Comparison of ENCODE assay signal across 24 cellular contexts in the genomic region with DNA sequence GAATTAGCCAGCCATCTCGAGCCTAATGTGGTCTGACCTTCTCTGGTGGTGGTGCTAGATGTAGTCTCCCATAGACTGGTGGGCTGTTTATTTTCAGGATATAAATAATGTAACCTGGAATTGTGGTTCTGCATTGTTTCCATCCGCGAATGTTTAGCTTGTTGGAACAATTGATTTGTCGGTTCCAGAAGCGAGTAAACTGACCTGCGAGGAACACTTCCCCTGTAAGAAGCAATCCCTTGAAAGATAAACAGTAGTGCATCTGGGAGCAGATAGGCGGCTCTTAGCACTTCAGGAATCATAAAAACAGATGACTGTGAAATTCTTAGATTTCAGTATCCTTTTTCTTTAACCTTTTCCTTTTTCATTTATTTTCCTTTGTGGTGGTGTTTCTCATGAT.
"Had no signal": no experiment of that assay in that cellular context is flagged by ENCODE, and none has a peak within 500 bp of the region (broad histone marks: within the 10 kb centered on the region; RNA-seq: fewer than 3 reads in every experiment).

No MANE protein-coding gene starts in this region.

- H3K27ac Mint-ChIP-seq: activated naive CD8-positive, alpha-beta T cell; activated T-helper 2 cell treated with anti-CD3 and anti-CD28 coated beads, Interferon-gamma antibody, Interleukin-2, Interleukin-4, amounts not matched to agents 10 μg/mL and 5 μg/mL and 100 μg/mL, durations not matched to agents 14 hours and 24 hours and 36 hours; type B pancreatic cell had no signal

- H3K9me3 ChIP-seq: breast epithelium, pancreas, sigmoid colon, SJCRH30, testis had no signal

- H3K4me1 ChIP-seq: breast epithelium, SJCRH30 had no signal

- H3K27ac ChIP-seq: breast epithelium, pancreas, SJCRH30, testis had no signal

- H3K4me3 ChIP-seq: breast epithelium, lung, pancreas, sigmoid colon, SJCRH30, testis had no signal

- H3K27me3 Mint-ChIP-seq: activated naive CD8-positive, alpha-beta T cell; naive B cell; stimulated activated naive B cell treated with anti-CD40 and anti-IgM and Interleukin-4, amounts not matched to agents 10 μg/mL and 1 μg/mL and 100 μg/mL, for 72 hours had no signal

- H3K27me3 ChIP-seq: breast epithelium, pancreas, sigmoid colon, SJCRH30, testis had no signal

- DNase-seq: activated CD4-positive, alpha-beta T cell treated with anti-CD3 and anti-CD28 coated beads, Interleukin-2, amount 50 U/mL, for 4 hours; activated CD8-positive, alpha-beta memory T cell treated with anti-CD3 and anti-CD28 coated beads for 24 hours; activated CD8-positive, alpha-beta memory T cell treated with anti-CD3 and anti-CD28 coated beads, Interleukin-2, amount 50 U/mL, for 4 hours; activated naive CD4-positive, alpha-beta T cell; activated T-cell treated with anti-CD3 and anti-CD28 coated beads, Interleukin-2, amount 50 U/mL, for 4 hours; cerebellar nuclear complex; effector CD4-positive, alpha-beta T cell; foreskin melanocyte; glutamatergic neuron; naive B cell; pancreas; sigmoid colon; SJCRH30; stimulated activated CD4-positive, alpha-beta T cell treated with anti-CD3 and anti-CD28 coated beads, Interleukin-2, amount 100 ng/mL, for 48 hours; stimulated activated CD8-positive, alpha-beta memory T cell treated with anti-CD3 and anti-CD28 coated beads, Interleukin-4, amount 100 ng/mL, for 48 hours; stimulated activated naive B cell treated with anti-CD40 and anti-IgM and Interleukin-4, amounts not matched to agents 10 μg/mL and 1 μg/mL and 100 μg/mL, for 72 hours; T-helper 9 cell; testis had no signal

- H3K9me3 Mint-ChIP-seq: activated T-cell treated with anti-CD3 and anti-CD28 coated beads, Interleukin-2, amount 50 U/mL, for 4 hours; activated T-helper 2 cell treated with anti-CD3 and anti-CD28 coated beads, Interferon-gamma antibody, Interleukin-2, Interleukin-4, amounts not matched to agents 10 μg/mL and 5 μg/mL and 100 μg/mL, durations not matched to agents 14 hours and 24 hours and 36 hours; type B pancreatic cell; WTC11 had no signal

- H3K4me3 Mint-ChIP-seq: activated naive CD8-positive, alpha-beta T cell; activated T-cell treated with anti-CD3 and anti-CD28 coated beads, Interleukin-2, amount 50 U/mL, for 4 hours; type B pancreatic cell; WTC11 had no signal

- H3K36me3 ChIP-seq: breast epithelium had no signal

- ATAC-seq: activated T-cell treated with anti-CD3 and anti-CD28 coated beads, Interleukin-2, amount 50 U/mL, for 4 hours; stimulated activated naive B cell treated with anti-CD40 and anti-IgM and Interleukin-4, amounts not matched to agents 10 μg/mL and 1 μg/mL and 100 μg/mL, for 72 hours had no signal
